8 cellular contexts compared by ENCODE assay signal in the genomic region with DNA sequence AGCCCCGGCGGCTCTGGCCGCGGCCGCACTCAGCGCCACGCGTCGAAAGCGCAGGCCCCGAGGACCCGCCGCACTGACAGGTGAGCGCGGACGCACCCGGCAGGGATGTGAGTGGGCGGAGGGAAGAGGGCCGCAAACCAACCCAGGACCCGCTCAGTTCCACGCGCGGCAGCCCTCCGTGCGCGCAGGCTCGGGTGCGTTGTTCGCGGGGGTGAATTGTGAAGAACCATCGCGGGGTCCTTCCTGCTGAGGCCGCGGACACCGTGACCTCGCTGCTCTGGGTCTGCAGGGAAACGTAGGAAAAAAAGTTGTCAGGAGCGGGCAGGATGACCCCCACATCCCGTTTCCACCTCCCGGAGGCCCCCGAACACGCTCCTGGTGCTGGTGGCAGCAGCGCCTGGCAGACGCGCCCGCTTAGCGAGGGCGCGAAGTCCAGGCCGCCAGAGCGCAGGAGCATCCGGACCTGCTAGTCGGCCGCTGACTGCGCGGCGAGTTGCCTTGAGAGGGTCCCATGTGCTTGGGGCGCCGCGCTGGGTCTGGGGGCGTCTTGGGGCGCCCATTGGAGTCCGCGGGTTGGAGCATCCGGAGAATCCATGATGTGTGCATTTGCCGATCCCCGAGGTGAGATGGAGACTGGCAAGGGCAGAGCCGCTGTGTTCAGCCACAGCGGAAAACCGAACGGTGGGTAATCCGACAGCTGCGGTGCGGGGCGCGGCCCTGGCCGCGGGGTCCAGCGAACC. TPM values are rescaled to one million over a fixed set of nuclear protein-coding genes. Genes with fewer than 3 reads are reported as not detected.
DNase-seq lines count a peak whose midpoint lies in the region; ATAC-seq and TF ChIP-seq lines count a peak whose summit lies in the region.

No MANE protein-coding gene starts in this region.

- no peak for TF ChIP-seq EP300 in transverse colon (IDR thresholded peaks at IDR 0.05; ENCODE audit: low read depth)

- TF ChIP-seq POLR2A in transverse colon (IDR thresholded peaks at IDR 0.05) = no peak

- intact Hi-C loops in lower lobe of right lung (cut with DNase I) (no loop called here), transverse colon (cut with DNase I; ENCODE audit: low total_unique reads) (no loop called here)

- H3K4me1 ChIP-seq in lower lobe of right lung = peaks cover 30% of the 10 kb centered on the region
- peaks cover 0 to 26% (median 23%) of the 10 kb centered on the region in 4 donors for H3K4me1 ChIP-seq in transverse colon

- whole genome bisulfite sequencing in transverse colon (ENCODE audit: low coverage in 1 of 2), 2 donors = 11% methylated on average over 39 of the region's 79 CpGs; no CpG with 5 or more reads in 1 of the 2 donors

- H3K27me3 ChIP-seq in brain microvascular endothelial cell (replicated peaks) = no peaks in the 10 kb centered on the region
- H3K27me3 ChIP-seq in lower lobe of right lung (ENCODE audit: low read depth) = peaks cover 74% of the 10 kb centered on the region
- peaks cover 77% of the 10 kb centered on the region for H3K27me3 ChIP-seq in transverse colon

- H3K36me3 ChIP-seq in brain microvascular endothelial cell (replicated peaks) = peaks cover 12% of the 10 kb centered on the region
- no peaks in the 10 kb centered on the region for H3K36me3 ChIP-seq in lower lobe of right lung
- H3K36me3 ChIP-seq in transverse colon = no peaks in the 10 kb centered on the region

- in situ Hi-C loops in brain microvascular endothelial cell (cut with HindIII; ENCODE audit: low pct_ligation_motif_present, low sequenced_read_pairs) = no loop called here
- in situ Hi-C loops in transverse colon (cut with MboI; ENCODE audit: low pct_ligation_motif_present in 1 of 4, low pct_unique_long_range_greater_than_20kb in 1 of 4, low sequenced_read_pairs in 3 of 4) = no loop called here

- H3K9me3 ChIP-seq in lower lobe of right lung (no peaks in the 10 kb centered on the region), transverse colon (no peaks in the 10 kb centered on the region)

- H3K4me3 ChIP-seq in brain microvascular endothelial cell (ENCODE audit: low read depth, low read length) (peak overlapping the region; percentile 98), lower lobe of right lung (peak overlapping the region; percentile 40), transverse colon (peak overlapping the region; percentile 39 to 51 (median 40))

- peak; percentile 56 for DNase-seq in activated CD8-positive, alpha-beta memory T cell treated with anti-CD3 and anti-CD28 coated beads for 24 hours
- DNase-seq in activated CD8-positive, alpha-beta memory T cell treated with anti-CD3 and anti-CD28 coated beads, Interleukin-2, amount 50 U/mL, for 4 hours = no peak
- DNase-seq in brain microvascular endothelial cell (no peak), lower lobe of right lung (no peak), transverse colon (peak; percentile 17), 8988T (no peak), hepatic stellate cell (ENCODE audit: low spot score) (no peak)

- peak; percentile 29 to 30 for ATAC-seq in lower lobe of right lung
- ATAC-seq in HG03571 (IDR thresholded peaks at IDR 0.05; ENCODE audit: unreplicated experiment) = no peak

- peak overlapping the region; percentile 81 for H3K27ac ChIP-seq in brain microvascular endothelial cell
- H3K27ac ChIP-seq in lower lobe of right lung = no peak overlapping the region
- H3K27ac ChIP-seq in transverse colon = peak overlapping the region; percentile 48 to 72 (median 60)

- TF ChIP-seq CTCF in brain microvascular endothelial cell (IDR thresholded peaks at IDR 0.05; ENCODE audit: low read depth, low read length, missing control alignments) (no peak), lower lobe of right lung (IDR thresholded peaks at IDR 0.05) (no peak), transverse colon (IDR thresholded peaks at IDR 0.05) (no peak)

RNA-seq across cellular contexts. Expression of gene GREM1, which starts 0.4 kb away (rescaled TPM):
- 3.1 TPM for total RNA-seq in lower lobe of right lung
- 10 to 100 TPM; 10.9 to 42.3 (median 17.8) TPM for total RNA-seq in transverse colon

Comparison
In these comparisons a context has a peak if more than half of its experiments do, and no peak if none do; other contexts are left out.
1. DNase-seq: peak in activated CD8-positive, alpha-beta memory T cell treated with anti-CD3 and anti-CD28 coated beads for 24 hours (single experiment) and transverse colon (single experiment); none in activated CD8-positive, alpha-beta memory T cell treated with anti-CD3 and anti-CD28 coated beads, Interleukin-2, amount 50 U/mL, for 4 hours (single experiment), brain microvascular endothelial cell (single experiment), lower lobe of right lung (single experiment), 8988T (single experiment) and hepatic stellate cell (single experiment).
2. H3K4me3 ChIP-seq: peak in every context shown above with its lines; median percentile 98 in brain microvascular endothelial cell; 40 in lower lobe of right lung; 40 in transverse colon.